ENCODE assay signal across 36 cellular contexts in genomic region chr2:44883356-44883755, GRCh38. TPM values are rescaled to one million over a fixed set of nuclear protein-coding genes. Genes with fewer than 3 reads are reported as not detected.
"Had no signal": no experiment of that assay in that cellular context is flagged by ENCODE, and none has a peak within 500 bp of the region (broad histone marks: within the 10 kb centered on the region; RNA-seq: fewer than 3 reads in every experiment).

No MANE protein-coding gene starts in this region.

- DNase-seq: activated effector memory CD4-positive, alpha-beta T cell treated with anti-CD3 and anti-CD28 coated beads, Interleukin-2, amount 50 U/mL, for 16 hours; activated effector memory CD4-positive, alpha-beta T cell treated with Interleukin-2 at 50 U/mL for 16 hours; activated gamma-delta T cell; activated gamma-delta T cell treated with Interleukin-2 at 50 U/mL for 16 hours; activated naive CD4-positive, alpha-beta T cell; activated naive CD4-positive, alpha-beta T cell treated with anti-CD3 and anti-CD28 coated beads for 36 hours; activated naive CD4-positive, alpha-beta T cell treated with anti-CD3 and anti-CD28 coated beads, Interleukin-2, amount 10 ng/mL, durations not matched to agents 7 days and 5 days; activated naive CD4-positive, alpha-beta T cell treated with anti-CD3 and anti-CD28 coated beads, Interleukin-2, amount 50 U/mL, for 16 hours; activated naive CD4-positive, alpha-beta T cell treated with Interleukin-2 at 50 U/mL for 16 hours; activated naive CD8-positive, alpha-beta T cell treated with anti-CD3 and anti-CD28 coated beads for 36 hours; activated naive CD8-positive, alpha-beta T cell treated with anti-CD3 and anti-CD28 coated beads, Interleukin-2, amount 10 ng/mL, durations not matched to agents 7 days and 5 days; activated naive CD8-positive, alpha-beta T cell treated with anti-CD3 and anti-CD28 coated beads, Interleukin-2, amount 50 U/mL, for 24 hours; activated T-cell treated with anti-CD3 and anti-CD28 coated beads, Interleukin-2, amount 50 U/mL, for 1 hour; activated T-cell treated with anti-CD3 and anti-CD28 coated beads, Interleukin-2, amount 50 U/mL, for 24 hours; activated T-cell treated with anti-CD3 and anti-CD28 coated beads, Interleukin-2, amount 50 U/mL, for 4 hours; activated T-cell treated with anti-CD3 and anti-CD28 coated beads, Interleukin-2, amount 50 U/mL, for 48 hours; activated T-cell treated with anti-CD3 and anti-CD28 coated beads, Interleukin-2, amount 50 U/mL, for 72 hours; adrenal gland; amniotic stem cell; amygdala; anterior cingulate cortex; aorta; body of pancreas; brain microvascular endothelial cell; caudate nucleus; central memory CD4-positive, alpha-beta T cell had no signal

- H3K27ac ChIP-seq: adrenal gland, ascending aorta, body of pancreas, brain microvascular endothelial cell, breast epithelium, cardiac muscle cell had no signal

- H3K4me3 ChIP-seq: adrenal gland, ascending aorta, body of pancreas, breast epithelium, cardiac muscle cell had no signal

- H3K9me3 ChIP-seq: adrenal gland, ascending aorta, body of pancreas, breast epithelium had no signal

- H3K4me1 ChIP-seq: adrenal gland, ascending aorta, body of pancreas, breast epithelium had no signal

- FAIRE-seq: astrocyte had no signal

- ATAC-seq: activated naive CD4-positive, alpha-beta T cell treated with anti-CD3 and anti-CD28 coated beads, Interleukin-2, amount 50 U/mL, for 72 hours; activated naive CD8-positive, alpha-beta T cell treated with anti-CD3 and anti-CD28 coated beads, Interleukin-2, amount 50 U/mL, for 24 hours; activated T-cell treated with anti-CD3 and anti-CD28 coated beads, Interleukin-2, amount 50 U/mL, for 4 hours; activated T-cell treated with anti-CD3 and anti-CD28 coated beads, Interleukin-2, amount 50 U/mL, for 72 hours; activated T-helper 17 cell treated with anti-CD3 and anti-CD28 coated beads, Interleukin-2, amount 50 U/mL, for 72 hours; body of pancreas had no signal

- H3K36me3 ChIP-seq: adrenal gland, ascending aorta, brain microvascular endothelial cell, breast epithelium, cardiac muscle cell had no signal

- H3K27me3 ChIP-seq: ascending aorta, body of pancreas had no signal

RNA-seq across cellular contexts. Expression of gene SIX3, which starts 58.1 kb away (rescaled TPM):
- total RNA-seq: activated naive CD4-positive, alpha-beta T cell treated with anti-CD3 and anti-CD28 coated beads for 36 hours; activated naive CD4-positive, alpha-beta T cell treated with anti-CD3 and anti-CD28 coated beads, Interleukin-2, amount 50 U/mL, for 72 hours; activated naive CD8-positive, alpha-beta T cell treated with anti-CD3 and anti-CD28 coated beads for 36 hours; activated naive CD8-positive, alpha-beta T cell treated with anti-CD3 and anti-CD28 coated beads, Interleukin-2, amount 10 ng/mL, durations not matched to agents 7 days and 5 days; activated T-cell treated with anti-CD3 and anti-CD28 coated beads, Interleukin-2, amount 50 U/mL, for 72 hours; activated T-helper 1 cell treated with anti-CD3 and anti-CD28 coated beads, Interleukin-12 subunit alpha, Interleukin-12 subunit beta, Interleukin-2, Interleukin-4 antibody, amounts not matched to agents 30 ng/mL and 10 ng/mL and 1 ng/mL, durations not matched to agents 14 hours and 24 hours and 36 hours; activated T-helper 17 cell treated with anti-CD3 and anti-CD28 coated beads, Interleukin-2, amount 50 U/mL, for 72 hours; adrenal gland; aorta; ascending aorta; breast epithelium; cardiac muscle cell; cardiac septum; cerebellum; chondrocyte had no signal
- polyA plus RNA-seq: adrenal gland, aorta, cardiac muscle cell had no signal
